8 cellular contexts compared by ENCODE assay signal in the genomic region with DNA sequence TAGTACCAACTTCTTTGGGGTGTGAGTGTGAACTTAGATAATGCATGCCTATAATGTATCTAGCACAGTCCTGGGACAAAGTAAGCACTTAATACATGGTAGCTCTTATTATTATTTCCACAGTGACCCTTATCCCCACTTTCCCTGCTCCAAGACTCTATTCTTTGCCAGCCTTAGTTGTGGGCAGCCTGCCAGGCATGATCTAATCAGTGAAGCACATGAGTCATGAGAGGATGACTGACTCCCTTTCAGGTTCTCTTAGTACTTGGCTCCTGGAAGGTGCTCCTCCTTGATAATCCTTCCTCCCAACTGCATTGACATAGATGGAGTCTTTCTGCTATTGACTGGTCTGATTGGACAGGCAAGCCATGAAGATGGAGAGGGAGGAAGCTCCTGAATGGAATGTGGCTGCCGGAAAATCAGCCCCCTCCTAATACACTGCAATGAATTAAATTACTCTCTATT. TPM values are rescaled to one million over a fixed set of nuclear protein-coding genes. Genes with fewer than 3 reads are reported as not detected.
DNase-seq lines count a peak whose midpoint lies in the region; ATAC-seq, FAIRE-seq and TF ChIP-seq lines count a peak whose summit lies in the region.

No MANE protein-coding gene starts in this region.

- dilution Hi-C loops in endothelial cell of umbilical vein (cut with MboI; ENCODE audit: extremely low pct_ligation_motif_present, low sequenced_read_pairs) = no loop called here

- intact Hi-C loops in endothelial cell of umbilical vein (cut with micrococcal nuclease) (loop anchor here (1.0 to 5.0 kb wide), 6 partner anchors 18 to 534 kb away; partner anchors contain the start of gene WLS), pancreas (cut with DNase I) (loop anchor here in 2 of 3 donors (5.0 to 10.0 kb wide), 4 partner anchors 254 to 494 kb away; no protein-coding TSS in a partner anchor)

- BruUV-seq in endothelial cell of umbilical vein (replicated peaks; lab: Mats Ljungman, UMichigan) = no TSS peak

- no peaks in the 10 kb centered on the region for H3K9me1 ChIP-seq in endothelial cell of umbilical vein (replicated peaks; ENCODE audit: control insufficient read depth, extremely low read depth, insufficient read depth, low read length)

- ATAC-seq in pancreas (peak; percentile 62 to 95 (median 92)), T-helper 17 cell (no peak), GM18502 (IDR thresholded peaks at IDR 0.05; ENCODE audit: poor library complexity, unreplicated experiment) (no peak)

- H3K36me3 ChIP-seq in endothelial cell of umbilical vein (ENCODE audit: control insufficient read depth in 2 of 2, extremely low read depth in 1 of 2, insufficient read depth in 2 of 2, low read length in 2 of 2) (no peaks in the 10 kb centered on the region), pancreas (no peaks in the 10 kb centered on the region)

- WGBS in pancreas, 2 donors = 84 to 96% methylated on average over 1 of the region's 1 CpG

- no peaks in the 10 kb centered on the region for H3K79me2 ChIP-seq in endothelial cell of umbilical vein (ENCODE audit: control insufficient read depth, insufficient read depth, low read length)

- no peaks in the 10 kb centered on the region for H3K27me3 ChIP-seq in endothelial cell of umbilical vein (ENCODE audit: control insufficient read depth in 2 of 2, insufficient read depth in 2 of 2, low read length in 2 of 2)
- H3K27me3 ChIP-seq in pancreas = no peaks in the 10 kb centered on the region

- no peak for TF ChIP-seq POLR2A in endothelial cell of umbilical vein (IDR thresholded peaks at IDR 0.05; ENCODE audit: low read depth, low read length)

- no peak for TF ChIP-seq CTCF in endothelial cell of umbilical vein (IDR thresholded peaks at IDR 0.05; ENCODE audit: extremely low read depth in 1 of 2, insufficient read depth in 1 of 2, low read depth in 1 of 2, low read length in 2 of 2)
- TF ChIP-seq CTCF in pancreas (IDR thresholded peaks at IDR 0.05) = no peak

- DNase-seq in EL (peak; percentile 93), NCI-H2196 (lab: John Stamatoyannopoulos, UW; ENCODE audit: unreplicated experiment) (peak; percentile 47), endothelial cell of umbilical vein (ENCODE audit: low read depth, low spot score) (peak; percentile 97), pancreas (peak; percentile 26 to 93 (median 86)), retina (no peak), T-helper 17 cell (no peak)
- DNase-seq in activated CD4-positive, alpha-beta T cell treated with anti-CD3 and anti-CD28 coated beads, Interleukin-2, amount 10 ng/mL, durations not matched to agents 7 days and 5 days = no peak

- H3K36me3 Mint-ChIP-seq in T-helper 17 cell (ENCODE audit: low read depth) = peaks cover 5% of the 10 kb centered on the region
- no peaks in the 10 kb centered on the region for H3K36me3 Mint-ChIP-seq in activated CD4-positive, alpha-beta T cell treated with anti-CD3 and anti-CD28 coated beads, Interleukin-2, amount 10 ng/mL, durations not matched to agents 7 days and 5 days (ENCODE audit: low read depth)

- no peak overlapping the region for H2AFZ ChIP-seq in endothelial cell of umbilical vein (ENCODE audit: low read depth, low read length)

- peak; percentile 94 for FAIRE-seq in endothelial cell of umbilical vein (lab: Jason Lieb, UNC)
- FAIRE-seq in pancreas (lab: Jason Lieb, UNC) = no peak

- no peaks in the 10 kb centered on the region for H4K20me1 ChIP-seq in endothelial cell of umbilical vein (replicated peaks; ENCODE audit: control insufficient read depth, extremely low read depth, insufficient read depth, low read length)

- CTCF ChIA-PET in endothelial cell of umbilical vein (lab: Charles Lee) = interaction anchor here (0.7 to 8.9 kb wide), 38 partner anchors 10 to 593 kb away, joined by 3 to 147 read pairs (median 6); partner anchors contain the start of gene DIRAS3
- CTCF ChIA-PET in activated CD4-positive, alpha-beta T cell treated with anti-CD3 and anti-CD28 coated beads, Interleukin-2, amount 10 ng/mL, durations not matched to agents 7 days and 5 days (lab: Charles Lee) = no interaction called here

- H3K4me1 ChIP-seq in endothelial cell of umbilical vein (ENCODE audit: control insufficient read depth, extremely low read depth, insufficient read depth, low read length) (peaks cover 56% of the 10 kb centered on the region), pancreas (peaks cover 0 to 11% (median 9%) of the 10 kb centered on the region in 3 donors)

- no peak overlapping the region for H3K27ac Mint-ChIP-seq in T-helper 17 cell
- H3K27ac Mint-ChIP-seq in activated CD4-positive, alpha-beta T cell treated with anti-CD3 and anti-CD28 coated beads, Interleukin-2, amount 10 ng/mL, durations not matched to agents 7 days and 5 days = no peak overlapping the region

- H3K9me3 Mint-ChIP-seq in activated CD4-positive, alpha-beta T cell treated with anti-CD3 and anti-CD28 coated beads, Interleukin-2, amount 10 ng/mL, durations not matched to agents 7 days and 5 days = no peaks in the 10 kb centered on the region

- no peak overlapping the region for H3K4me3 ChIP-seq in endothelial cell of umbilical vein (replicated peaks in 1 of 3; ENCODE audit: insufficient read depth in 1 of 3, low read depth in 1 of 3, low read length in 3 of 3)
- H3K4me3 ChIP-seq in pancreas = no peak overlapping the region

- POLR2A ChIA-PET in endothelial cell of umbilical vein (lab: Charles Lee) = interaction anchor here (0.6 to 2.0 kb wide), 3 partner anchors 21 to 164 kb away, joined by 3 to 15 read pairs (median 4); no protein-coding TSS in a partner anchor
- POLR2A ChIA-PET in activated CD4-positive, alpha-beta T cell treated with anti-CD3 and anti-CD28 coated beads, Interleukin-2, amount 10 ng/mL, durations not matched to agents 7 days and 5 days (lab: Charles Lee) = no interaction called here

- peak overlapping the region; percentile 62 for H3K4me2 ChIP-seq in endothelial cell of umbilical vein (ENCODE audit: insufficient read depth, low read length)

- peaks cover 62% of the 10 kb centered on the region for H3K27me3 Mint-ChIP-seq in T-helper 17 cell
- peaks cover 9% of the 10 kb centered on the region for H3K27me3 Mint-ChIP-seq in activated CD4-positive, alpha-beta T cell treated with anti-CD3 and anti-CD28 coated beads, Interleukin-2, amount 10 ng/mL, durations not matched to agents 7 days and 5 days

- H3K9ac ChIP-seq in endothelial cell of umbilical vein (replicated peaks; ENCODE audit: extremely low read depth, insufficient read depth, low read length) = peak overlapping the region; percentile 58

- peaks cover 3% of the 10 kb centered on the region for H3K4me1 Mint-ChIP-seq in T-helper 17 cell
- H3K4me1 Mint-ChIP-seq in activated CD4-positive, alpha-beta T cell treated with anti-CD3 and anti-CD28 coated beads, Interleukin-2, amount 10 ng/mL, durations not matched to agents 7 days and 5 days = no peaks in the 10 kb centered on the region

- no peak overlapping the region for H3K4me3 Mint-ChIP-seq in T-helper 17 cell
- no peak overlapping the region for H3K4me3 Mint-ChIP-seq in activated CD4-positive, alpha-beta T cell treated with anti-CD3 and anti-CD28 coated beads, Interleukin-2, amount 10 ng/mL, durations not matched to agents 7 days and 5 days

- H3K9me3 ChIP-seq in endothelial cell of umbilical vein (replicated peaks; ENCODE audit: control insufficient read depth, insufficient read depth, low read length) (no peaks in the 10 kb centered on the region), pancreas (no peaks in the 10 kb centered on the region), T-helper 17 cell (ENCODE audit: control insufficient read depth, low read length, poor library complexity, severe bottlenecking) (no peaks in the 10 kb centered on the region)

- H3K27ac ChIP-seq in endothelial cell of umbilical vein (ENCODE audit: insufficient read depth, low read depth, low read length) = peak overlapping the region; percentile 81
- H3K27ac ChIP-seq in pancreas = peak overlapping the region in 1 of 4 donors; percentile 37

TF ChIP-seq in endothelial cell of umbilical vein, 7 proteins besides CTCF, POLR2A, EP300 and RAD21:
- TF ChIP-seq EZH2 (IDR thresholded peaks at IDR 0.05; ENCODE audit: borderline replicate concordance, low read depth, low read length, severe bottlenecking) (no peak), MAX (IDR thresholded peaks at IDR 0.05; ENCODE audit: insufficient read depth, insufficient read length) (no peak), GATA2 (IDR thresholded peaks at IDR 0.05; ENCODE audit: insufficient read depth, insufficient read length, low read depth, low read length) (peak; percentile 68), POLR2AphosphoS5 (IDR thresholded peaks at IDR 0.05; ENCODE audit: insufficient read depth, low read depth, low read length) (peak; percentile 66), JUN (IDR thresholded peaks at IDR 0.05; ENCODE audit: borderline replicate concordance, insufficient read depth, insufficient read length, low read depth) (peak; percentile 95), MYC (IDR thresholded peaks at IDR 0.05; ENCODE audit: low read depth, low read length) (no peak), FOS (IDR thresholded peaks at IDR 0.05; ENCODE audit: borderline replicate concordance, insufficient read depth, low read length) (peak; percentile 94)
TF ChIP-seq in endothelial cell of umbilical vein: peak in this region for 4.

RNA-seq across cellular contexts. Expression of gene GNG12, which starts 17.4 kb away (rescaled TPM):
- 145 and 152 TPM in 2 replicates for total RNA-seq in endothelial cell of umbilical vein
- 90.3 and 107 TPM in 2 replicates for polyA plus RNA-seq in endothelial cell of umbilical vein
- polyA plus RNA-seq in endothelial cell of umbilical vein (2011; cell fraction: cytosol; rRNA removed) = 109 and 110 TPM in 2 replicates
- polyA plus RNA-seq in endothelial cell of umbilical vein (2011; cell fraction: nucleus; rRNA removed) = 70.6 and 93.2 TPM in 2 replicates
- polyA plus RNA-seq in endothelial cell of umbilical vein (2012) = 77.5 and 122 TPM in 2 replicates
- polyA minus RNA-seq in endothelial cell of umbilical vein = 167 and 171 TPM in 2 replicates
- polyA minus RNA-seq in endothelial cell of umbilical vein (2011; cell fraction: cytosol; rRNA and poly(A)+ RNA removed) = 21.4 TPM
- polyA minus RNA-seq in endothelial cell of umbilical vein (2011; cell fraction: nucleus; rRNA and poly(A)+ RNA removed) = 126 and 167 TPM in 2 replicates
- 10 to 100 TPM; 16.0 to 39.8 (median 23.2) TPM for total RNA-seq in pancreas
- polyA plus RNA-seq in pancreas = 10 to 100 TPM in 1 of 2 donors, 1 to 10 TPM in 1; 7.3 to 19.7 TPM
- total RNA-seq in T-helper 17 cell = not detected
- under 1 TPM in 1 of 2 experiments, not detected in 1; 0.04 TPM for total RNA-seq in activated CD4-positive, alpha-beta T cell treated with anti-CD3 and anti-CD28 coated beads, Interleukin-2, amount 10 ng/mL, durations not matched to agents 7 days and 5 days

Comparison
In these comparisons a context has a peak if more than half of its experiments do, and no peak if none do; other contexts are left out.
1. DNase-seq: peak in EL (single experiment), NCI-H2196 (single experiment), endothelial cell of umbilical vein (single experiment) and pancreas (6 of 6); none in retina (single experiment), T-helper 17 cell (0 of 3) and activated CD4-positive, alpha-beta T cell treated with anti-CD3 and anti-CD28 coated beads, Interleukin-2, amount 10 ng/mL, durations not matched to agents 7 days and 5 days (single experiment).
2. ATAC-seq: peak in pancreas (4 of 4); none in T-helper 17 cell (single experiment) and GM18502 (single experiment).
3. RNA of gene GNG12, which starts 17.4 kb away (total RNA-seq): 145 to 152 TPM in endothelial cell of umbilical vein and 16.0 to 39.8 TPM in pancreas; not detected in T-helper 17 cell and 0.04 TPM in activated CD4-positive, alpha-beta T cell treated with anti-CD3 and anti-CD28 coated beads, Interleukin-2, amount 10 ng/mL, durations not matched to agents 7 days and 5 days; every median in the first group is over 10 times any median in the second.